Comparison of ENCODE assay signal across 15 cellular contexts in the genomic region with DNA sequence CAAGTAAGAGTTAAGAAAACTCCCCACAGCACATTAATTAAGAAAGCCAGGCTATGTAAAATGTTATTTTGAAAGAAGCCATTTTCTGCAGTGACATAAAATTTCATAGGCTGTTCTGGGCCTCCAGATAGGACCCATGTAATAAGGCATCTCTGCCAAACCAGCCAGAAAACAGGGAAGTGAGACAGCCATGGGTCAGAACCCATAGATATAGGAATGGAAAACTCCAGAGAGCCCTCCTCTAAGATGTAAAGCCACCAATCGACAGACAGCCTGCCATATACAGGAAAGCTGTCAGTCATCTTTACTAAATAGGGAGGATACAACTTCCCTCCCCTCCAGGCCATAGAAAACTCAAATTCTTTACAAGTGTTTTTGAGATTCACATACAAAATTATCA.
DNase-seq lines count a peak whose midpoint lies in the region; ATAC-seq and TF ChIP-seq lines count a peak whose summit lies in the region.
"Had no signal": no experiment of that assay in that cellular context is flagged by ENCODE, and none has a peak within 500 bp of the region (broad histone marks: within the 10 kb centered on the region; RNA-seq: fewer than 3 reads in every experiment).

No MANE protein-coding gene starts in this region.

- ATAC-seq in naive thymus-derived CD8-positive, alpha-beta T cell = no peak

- peaks cover 50% of the 10 kb centered on the region for H3K4me1 Mint-ChIP-seq in MCF 10A (ENCODE audit: insufficient read depth, unreplicated experiment)
- H3K4me1 Mint-ChIP-seq in naive thymus-derived CD8-positive, alpha-beta T cell = peaks cover 33 to 67% (median 60%) of the 10 kb centered on the region in 4 donors
- H3K4me1 Mint-ChIP-seq in endodermal cell = peaks cover 5% of the 10 kb centered on the region

- TF ChIP-seq POLR2A in tibial nerve (IDR thresholded peaks at IDR 0.05) = no peak

- in situ Hi-C loops in mammary epithelial cell (cut with MboI; ENCODE audit: low sequenced_read_pairs in 2 of 2) = no loop called here

- peak overlapping the region; percentile 94 for H3K27ac Mint-ChIP-seq in MCF 10A (ENCODE audit: low read depth, unreplicated experiment)
- peak overlapping the region in 7 of 10 donors; percentile 32 to 95 (median 72) for H3K27ac Mint-ChIP-seq in naive thymus-derived CD8-positive, alpha-beta T cell
- no peak overlapping the region for H3K27ac Mint-ChIP-seq in endodermal cell

- no peak for TF ChIP-seq EP300 in tibial nerve (IDR thresholded peaks at IDR 0.05)

- no peak overlapping the region for H3K4me3 ChIP-seq in mammary epithelial cell (replicated peaks in 1 of 3; ENCODE audit: insufficient read depth in 1 of 3, low read depth in 2 of 3, low read length in 3 of 3)
- no peak overlapping the region for H3K4me3 ChIP-seq in adipocyte (ENCODE audit: low read length)
- H3K4me3 ChIP-seq in tibial nerve = no peak overlapping the region
- no peak overlapping the region for H3K4me3 ChIP-seq in endodermal cell (ENCODE audit: low read length)
- H3K4me3 ChIP-seq: SJSA1 had no signal

- intact Hi-C loops in MCF 10A (cut with micrococcal nuclease) = loop anchor here (5.0 kb wide), 1 partner anchor 81 kb away; no protein-coding TSS in a partner anchor
- intact Hi-C loops in mammary epithelial cell (cut with micrococcal nuclease) = loop anchor here (5.0 kb wide), 1 partner anchor 71 kb away; no protein-coding TSS in a partner anchor
- intact Hi-C loops in posterior cingulate gyrus (cut with DNase I) = no loop called here

- H3K4me1 ChIP-seq in mammary epithelial cell (ENCODE audit: insufficient read depth, low read length) (peaks cover 7% of the 10 kb centered on the region), adipocyte (ENCODE audit: control insufficient read depth, insufficient read depth, low read length) (peaks cover 26% of the 10 kb centered on the region), tibial nerve (peaks cover 0 to 31% (median 14%) of the 10 kb centered on the region in 4 donors), endodermal cell (ENCODE audit: control insufficient read depth, insufficient read depth, low read length) (no peaks in the 10 kb centered on the region)

- H3K9me3 ChIP-seq in mammary epithelial cell (replicated peaks; ENCODE audit: insufficient read depth, low read length) (no peaks in the 10 kb centered on the region), adipocyte (ENCODE audit: control insufficient read depth, low read length) (no peaks in the 10 kb centered on the region), tibial nerve (no peaks in the 10 kb centered on the region), endodermal cell (ENCODE audit: control insufficient read depth, low read length) (no peaks in the 10 kb centered on the region)
- H3K9me3 ChIP-seq: SJSA1 had no signal

- H3K27ac ChIP-seq in mammary epithelial cell (ENCODE audit: insufficient read depth, low read depth, low read length) (no peak overlapping the region), tibial nerve (peak overlapping the region; percentile 65 to 88 (median 79)), endodermal cell (ENCODE audit: low read depth, low read length) (no peak overlapping the region)
- H3K27ac ChIP-seq: HL-60 had no signal

- TF ChIP-seq CTCF in MCF 10A (IDR thresholded peaks at IDR 0.05; ENCODE audit: unreplicated experiment) = no peak
- no peak for TF ChIP-seq CTCF in mammary epithelial cell (conservative IDR thresholded peaks at IDR 0.05 in 1 of 2, IDR thresholded peaks at IDR 0.05 in 1 of 2; ENCODE audit: extremely low read depth in 1 of 2, insufficient read depth in 1 of 2, low read depth in 1 of 2, low read length in 2 of 2)
- no peak for TF ChIP-seq CTCF in tibial nerve (IDR thresholded peaks at IDR 0.05)
- no peak for TF ChIP-seq CTCF in endodermal cell (conservative IDR thresholded peaks at IDR 0.05)

- POLR2A ChIA-PET in MCF 10A (lab: Yijun Ruan, JAX) = interaction anchor here (0.8 to 2.7 kb wide), 17 partner anchors 13 to 195 kb away, joined by 3 to 13 read pairs (median 4); no protein-coding TSS in a partner anchor
- POLR2A ChIA-PET in naive thymus-derived CD8-positive, alpha-beta T cell (lab: Charles Lee) = interaction anchor here (0.6 to 1.3 kb wide), 2 partner anchors 10 to 12 kb away, joined by 3 read pairs; no protein-coding TSS in a partner anchor

- no TSS peak for BruUV-seq in MCF 10A (replicated peaks; lab: Mats Ljungman, UMichigan)
- no TSS peak for BruUV-seq in mammary epithelial cell (replicated peaks; lab: Mats Ljungman, UMichigan)

- 86% methylated on average over 1 of the region's 1 CpG for WGBS in mammary epithelial cell (ENCODE audit: low coverage, missing lambda C conversion rate)
- 90% methylated on average over 1 of the region's 1 CpG for WGBS in tibial nerve, 2 donors
- WGBS in endodermal cell (ENCODE audit: insufficient coverage in 1 of 2, insufficient read length in 1 of 2), 2 experiments = 91% methylated on average over 1 of the region's 1 CpG; no CpG with 5 or more reads in 1 of the 2 experiments

- no peak overlapping the region for H3K4me2 ChIP-seq in mammary epithelial cell (ENCODE audit: insufficient read depth, low read depth, low read length)

- H3K36me3 Mint-ChIP-seq in MCF 10A (ENCODE audit: insufficient read depth, unreplicated experiment) = no peaks in the 10 kb centered on the region
- no peaks in the 10 kb centered on the region for H3K36me3 Mint-ChIP-seq in naive thymus-derived CD8-positive, alpha-beta T cell
- H3K36me3 Mint-ChIP-seq in endodermal cell (ENCODE audit: low read depth) = no peaks in the 10 kb centered on the region
- H3K36me3 Mint-ChIP-seq: CD14-positive monocyte had no signal

- H3K36me3 ChIP-seq in mammary epithelial cell (ENCODE audit: insufficient read depth, low read length) = no peaks in the 10 kb centered on the region
- no peaks in the 10 kb centered on the region for H3K36me3 ChIP-seq in adipocyte (ENCODE audit: control insufficient read depth, insufficient read depth, low read length, severe bottlenecking)
- no peaks in the 10 kb centered on the region for H3K36me3 ChIP-seq in tibial nerve
- no peaks in the 10 kb centered on the region for H3K36me3 ChIP-seq in endodermal cell (ENCODE audit: control insufficient read depth, insufficient read depth, low read length)
- H3K36me3 ChIP-seq: SJSA1 had no signal

- H3K9me3 Mint-ChIP-seq in MCF 10A (ENCODE audit: unreplicated experiment) = no peaks in the 10 kb centered on the region
- no peaks in the 10 kb centered on the region for H3K9me3 Mint-ChIP-seq in naive thymus-derived CD8-positive, alpha-beta T cell
- no peaks in the 10 kb centered on the region for H3K9me3 Mint-ChIP-seq in endodermal cell

- no peak overlapping the region for H2AFZ ChIP-seq in mammary epithelial cell (ENCODE audit: low read depth, low read length)

- no peaks in the 10 kb centered on the region for H3K27me3 ChIP-seq in mammary epithelial cell (ENCODE audit: insufficient read depth, low read length)
- H3K27me3 ChIP-seq in adipocyte (replicated peaks; ENCODE audit: control insufficient read depth, insufficient read depth, low read length) = no peaks in the 10 kb centered on the region
- H3K27me3 ChIP-seq in tibial nerve = no peaks in the 10 kb centered on the region
- no peaks in the 10 kb centered on the region for H3K27me3 ChIP-seq in endodermal cell (ENCODE audit: control insufficient read depth, insufficient read depth, low read length, poor library complexity, severe bottlenecking)
- H3K27me3 ChIP-seq: SJSA1 had no signal

- H3K4me3 Mint-ChIP-seq in MCF 10A (ENCODE audit: unreplicated experiment) (no peak overlapping the region), endodermal cell (no peak overlapping the region)
- H3K4me3 Mint-ChIP-seq in naive thymus-derived CD8-positive, alpha-beta T cell = peak overlapping the region in 3 of 10 donors; percentile 22 to 65 (median 63)
- H3K4me3 Mint-ChIP-seq: CD14-positive monocyte had no signal

- no peaks in the 10 kb centered on the region for H3K79me2 ChIP-seq in mammary epithelial cell (ENCODE audit: insufficient read depth, low read length)

- no peaks in the 10 kb centered on the region for H4K20me1 ChIP-seq in mammary epithelial cell (ENCODE audit: insufficient read depth, low read length)

- H3K9ac ChIP-seq in mammary epithelial cell (ENCODE audit: insufficient read depth, low read length) (no peak overlapping the region), adipocyte (ENCODE audit: low read length) (peak overlapping the region; percentile 72), endodermal cell (ENCODE audit: extremely low read depth, low read length, poor library complexity, severe bottlenecking) (no peak overlapping the region)

- CTCF ChIA-PET in MCF 10A (lab: Yijun Ruan, JAX) = interaction anchor here (0.6 to 1.4 kb wide), 6 partner anchors 9 to 370 kb away, joined by 3 to 4 read pairs (median 4); no protein-coding TSS in a partner anchor
- CTCF ChIA-PET in mammary epithelial cell (lab: Charles Lee; ENCODE audit: low non-redundant PET) = no interaction called here

- dilution Hi-C loops in mammary epithelial cell (cut with HindIII; ENCODE audit: low sequenced_read_pairs) = no loop called here

- DNase-seq in MCF 10A (ENCODE audit: unreplicated experiment) = no peak
- DNase-seq in mammary epithelial cell = no peak
- DNase-seq in adipocyte (ENCODE audit: low read depth) = no peak
- no peak for DNase-seq in naive thymus-derived CD8-positive, alpha-beta T cell
- DNase-seq in tibial nerve (ENCODE audit: low spot score in 2 of 2) = no peak
- DNase-seq in posterior cingulate gyrus = no peak
- no peak for DNase-seq in endodermal cell
- DNase-seq in NCI-H510A treated with DMSO at 0.1 percent for 48 hours (lab: John Stamatoyannopoulos, UW) = no peak
- DNase-seq: DMS79, NCI-H2081, NCI-H524, OCI-M1 had no signal

- H3K27me3 Mint-ChIP-seq in MCF 10A (ENCODE audit: insufficient read depth, unreplicated experiment) (no peaks in the 10 kb centered on the region), endodermal cell (ENCODE audit: insufficient read depth) (no peaks in the 10 kb centered on the region)
- no peaks in the 10 kb centered on the region for H3K27me3 Mint-ChIP-seq in naive thymus-derived CD8-positive, alpha-beta T cell

Comparison
In these comparisons a context has a peak if more than half of its experiments do, and no peak if none do; other contexts are left out.
1. H3K27ac ChIP-seq: peak in tibial nerve (4 of 4); none in mammary epithelial cell (single experiment) and endodermal cell (single experiment).